12 cellular contexts compared by ENCODE assay signal in genomic region chr18:65754121-65754520, GRCh38. TPM values are rescaled to one million over a fixed set of nuclear protein-coding genes. Genes with fewer than 3 reads are reported as not detected.
DNase-seq lines count a peak whose midpoint lies in the region; TF ChIP-seq lines count a peak whose summit lies in the region.
"Had no signal": no experiment of that assay in that cellular context is flagged by ENCODE, and none has a peak within 500 bp of the region (broad histone marks: within the 10 kb centered on the region; RNA-seq: fewer than 3 reads in every experiment).

No MANE protein-coding gene starts in this region.

- H3K18ac ChIP-seq in neuronal stem cell (ENCODE audit: low read length): no peak overlapping the region

- H2AK5ac ChIP-seq in neuronal stem cell (ENCODE audit: low read depth, low read length): no peak overlapping the region

- DNase-seq in DMS79 treated with DMSO at 0.1 percent for 48 hours (lab: John Stamatoyannopoulos, UW): peak; percentile 36
- no peak for DNase-seq in DMS79 (lab: John Stamatoyannopoulos, UW)
- DNase-seq in NCI-H2171 (lab: John Stamatoyannopoulos, UW): peak; percentile 36
- peak; percentile 3 for DNase-seq in amniotic epithelial cell (ENCODE audit: low read depth)
- no peak for DNase-seq in neuronal stem cell (ENCODE audit: low spot score)
- DNase-seq in OCI-LY7 (ENCODE audit: low spot score): no peak
- no peak for DNase-seq in DMS114 treated with DMSO at 0.1 percent for 48 hours (lab: John Stamatoyannopoulos, UW; ENCODE audit: unreplicated experiment)
- DNase-seq in globus pallidus (ENCODE audit: low spot score): no peak
- DNase-seq: activated naive CD8-positive, alpha-beta T cell treated with anti-CD3 and anti-CD28 coated beads for 36 hours; T-helper 17 cell had no signal

- POLR2A ChIA-PET in OCI-LY7 (lab: Charles Lee): no interaction called here

- H3K4me2 ChIP-seq in neuronal stem cell (ENCODE audit: insufficient read depth, low read length, poor library complexity, severe bottlenecking) (no peak overlapping the region), OCI-LY7 (ENCODE audit: low read length) (no peak overlapping the region)
- H3K4me2 ChIP-seq: A549 had no signal

- H4K8ac ChIP-seq in neuronal stem cell (ENCODE audit: low read depth, low read length): no peak overlapping the region

- no peak overlapping the region for H2BK15ac ChIP-seq in neuronal stem cell (ENCODE audit: low read length)

- H3K36me3 ChIP-seq in neuronal stem cell (replicated peaks in 1 of 2; ENCODE audit: control insufficient read depth in 2 of 2, insufficient read depth in 2 of 2, low read length in 2 of 2) (no peaks in the 10 kb centered on the region), OCI-LY7 (ENCODE audit: insufficient read depth, low read length) (no peaks in the 10 kb centered on the region)

- WGBS in neuronal stem cell (ENCODE audit: extremely low coverage in 2 of 2, insufficient read length in 2 of 2, insufficient replicate concordance in 1 of 2), 2 donors: no CpG with 5 or more reads among the region's 3 CpGs

- no peak overlapping the region for H3K14ac ChIP-seq in neuronal stem cell (ENCODE audit: low read length)

- H3K27ac ChIP-seq in neuronal stem cell (replicated peaks; ENCODE audit: low read length) (no peak overlapping the region), OCI-LY7 (ENCODE audit: low read depth, low read length, poor library complexity, severe bottlenecking) (no peak overlapping the region)
- H3K27ac ChIP-seq: A549 had no signal

- no peak overlapping the region for H3K23ac ChIP-seq in neuronal stem cell (ENCODE audit: low read depth, low read length, poor library complexity)

- no peak overlapping the region for H3K4ac ChIP-seq in neuronal stem cell (ENCODE audit: low read length)

- no TSS peak for BruUV-seq in OCI-LY7 (replicated peaks; lab: Mats Ljungman, UMichigan)

- no peaks in the 10 kb centered on the region for H3K79me2 ChIP-seq in OCI-LY7 (ENCODE audit: insufficient read depth, low read depth, low read length)

- H2BK5ac ChIP-seq in neuronal stem cell (ENCODE audit: low read length): no peak overlapping the region

- H3K9me3 ChIP-seq in neuronal stem cell (replicated peaks in 1 of 2; ENCODE audit: control insufficient read depth in 2 of 2, insufficient read depth in 1 of 2, low read depth in 1 of 2, low read length in 2 of 2) (no peaks in the 10 kb centered on the region), OCI-LY7 (ENCODE audit: low read length) (no peaks in the 10 kb centered on the region)
- H3K9me3 ChIP-seq: A549 had no signal

- H2AFZ ChIP-seq in neuronal stem cell (ENCODE audit: low read length) (peak overlapping the region; percentile 25), OCI-LY7 (ENCODE audit: low read length) (no peak overlapping the region)

- H3K79me1 ChIP-seq in neuronal stem cell (ENCODE audit: low read depth, low read length): peaks cover 2% of the 10 kb centered on the region

- no peak overlapping the region for H3K9ac ChIP-seq in neuronal stem cell (ENCODE audit: low read depth, low read length, poor library complexity)

- H3K27me3 ChIP-seq in neuronal stem cell (ENCODE audit: control insufficient read depth in 3 of 3, insufficient read depth in 3 of 3, low read depth in 1 of 3, low read length in 3 of 3): peaks cover 0 to 10% (median 0%) of the 10 kb centered on the region in 3 experiments

- H2BK120ac ChIP-seq in neuronal stem cell (ENCODE audit: low read depth, low read length): no peak overlapping the region

- CTCF ChIA-PET in OCI-LY7 (lab: Charles Lee; ENCODE audit: unreplicated experiment): no interaction called here

- H4K20me1 ChIP-seq in OCI-LY7 (ENCODE audit: insufficient read depth, low read length): no peaks in the 10 kb centered on the region

- intact Hi-C loops in OCI-LY7 (cut with micrococcal nuclease; ENCODE audit: unreplicated experiment): no loop called here

- no peaks in the 10 kb centered on the region for H3K9me2 ChIP-seq in OCI-LY7 (ENCODE audit: insufficient read depth, low read length)

- H3K4me3 ChIP-seq in neuronal stem cell (ENCODE audit: low read length in 2 of 2): no peak overlapping the region
- H3K4me3 ChIP-seq in OCI-LY7 (ENCODE audit: low read depth, low read length, poor library complexity, severe bottlenecking): no peak overlapping the region
- H3K4me3 ChIP-seq: A549 had no signal

- H3K4me1 ChIP-seq in neuronal stem cell (ENCODE audit: control insufficient read depth in 2 of 2, insufficient read depth in 1 of 2, low read depth in 1 of 2, low read length in 2 of 2) (peaks cover 9 to 21% of the 10 kb centered on the region in 2 donors), OCI-LY7 (ENCODE audit: insufficient read depth, low read length, poor library complexity, severe bottlenecking) (no peaks in the 10 kb centered on the region)
- H3K4me1 ChIP-seq: A549 had no signal

- H4K91ac ChIP-seq in neuronal stem cell (ENCODE audit: low read depth, low read length, poor library complexity): no peak overlapping the region

- TF ChIP-seq CTCF in OCI-LY7 (conservative IDR thresholded peaks at IDR 0.05; ENCODE audit: low read length): no peak

- H2BK12ac ChIP-seq in neuronal stem cell (ENCODE audit: low read length): no peak overlapping the region

RNA-seq across cellular contexts. Expression of gene CDH7, which starts 3.3 kb away (rescaled TPM):
- polyA plus RNA-seq in neuronal stem cell (2013, experiment 1 of 2): 1.9 TPM
- polyA plus RNA-seq in neuronal stem cell (2013, experiment 2 of 2): 2.2 TPM
- not detected in 2 replicates for total RNA-seq in OCI-LY7 (2014; rRNA removed; shearing (Covaris generic))
- total RNA-seq in OCI-LY7 (2022): not detected in 2 replicates
- total RNA-seq: activated naive CD8-positive, alpha-beta T cell treated with anti-CD3 and anti-CD28 coated beads for 36 hours; left lobe of liver; T-helper 17 cell had no signal

Comparison
In these comparisons a context has a peak if more than half of its experiments do, and no peak if none do; other contexts are left out.
1. DNase-seq: peak in DMS79 treated with DMSO at 0.1 percent for 48 hours (single experiment), NCI-H2171 (single experiment) and amniotic epithelial cell (single experiment); none in DMS79 (single experiment), neuronal stem cell (single experiment), OCI-LY7 (single experiment), DMS114 treated with DMSO at 0.1 percent for 48 hours (single experiment) and globus pallidus (single experiment).